Comparison of ENCODE assay signal across 8 cellular contexts in the genomic region with DNA sequence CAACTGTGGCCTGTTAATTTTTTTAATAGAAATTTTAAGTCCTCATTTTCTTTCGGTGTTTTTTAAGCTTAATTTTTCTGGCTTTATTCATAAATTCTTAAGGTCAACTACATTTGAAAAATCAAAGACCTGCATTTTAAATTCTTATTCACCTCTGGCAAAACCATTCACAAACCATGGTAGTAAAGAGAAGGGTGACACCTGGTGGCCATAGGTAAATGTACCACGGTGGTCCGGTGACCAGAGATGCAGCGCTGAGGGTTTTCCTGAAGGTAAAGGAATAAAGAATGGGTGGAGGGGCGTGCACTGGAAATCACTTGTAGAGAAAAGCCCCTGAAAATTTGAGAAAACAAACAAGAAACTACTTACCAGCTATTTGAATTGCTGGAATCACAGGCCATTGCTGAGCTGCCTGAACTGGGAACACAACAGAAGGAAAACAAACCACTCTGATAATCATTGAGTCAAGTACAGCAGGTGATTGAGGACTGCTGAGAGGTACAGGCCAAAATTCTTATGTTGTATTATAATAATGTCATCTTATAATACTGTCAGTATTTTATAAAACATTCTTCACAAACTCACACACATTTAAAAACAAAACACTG.
DNase-seq lines count a peak whose midpoint lies in the region; ATAC-seq and FAIRE-seq lines count a peak whose summit lies in the region.

No MANE protein-coding gene starts in this region.

- peak; percentile 92 for FAIRE-seq in GM19239 (lab: Jason Lieb, UNC)

- DNase-seq in AG08395 (ENCODE audit: low spot score): peak; percentile 61
- DNase-seq in GM19239 (ENCODE audit: insufficient read length, low spot score): no peak
- DNase-seq in NCI-H2171 (lab: John Stamatoyannopoulos, UW): peak; percentile 61
- DNase-seq in activated CD4-positive, CD25-positive, alpha-beta regulatory T cell (lab: John Stamatoyannopoulos, UW): peak; percentile 4 to 38 (median 30)
- peak; percentile 58 for DNase-seq in central memory CD4-positive, alpha-beta T cell
- peak; percentile 86 for DNase-seq in left kidney (ENCODE audit: low read depth, low spot score)
- peak; percentile 47 to 57 for DNase-seq in stimulated activated CD4-positive, alpha-beta T cell treated with anti-CD3 and anti-CD28 coated beads, Interleukin-4, amount 100 ng/mL, for 4 hours

- no peak for ATAC-seq in GM21381 (IDR thresholded peaks at IDR 0.05; ENCODE audit: unreplicated experiment)
